8 cellular contexts compared by ENCODE assay signal in genomic region chr19:40599331-40600085, GRCh38. TPM values are rescaled to one million over a fixed set of nuclear protein-coding genes. Genes with fewer than 3 reads are reported as not detected.
DNase-seq lines count a peak whose midpoint lies in the region; ATAC-seq and TF ChIP-seq lines count a peak whose summit lies in the region.

No MANE protein-coding gene starts in this region.

- H2BK120ac ChIP-seq in H9 (ENCODE audit: low read depth, low read length, poor library complexity, severe bottlenecking), result no peak overlapping the region

- H3K4me3 Mint-ChIP-seq in H9 (peak overlapping the region in 1 of 2 experiments; percentile 88; a peak in 3 of 5 replicates), endodermal cell (no peak overlapping the region)

- no peak overlapping the region for H3K56ac ChIP-seq in H9 (ENCODE audit: insufficient read length, low read depth, low read length)

- H3K79me1 ChIP-seq in H9 (ENCODE audit: insufficient read depth, low read depth, low read length, poor library complexity, severe bottlenecking), result no peaks in the 10 kb centered on the region

- POLR2A ChIA-PET in PC-3 (lab: Charles Lee; ENCODE audit: unreplicated experiment), result interaction anchor here (0.6 kb wide), 1 partner anchor 149 kb away, joined by 5 read pairs; no protein-coding TSS in a partner anchor

- H3K9me3 Mint-ChIP-seq in H9 (no peaks in the 10 kb centered on the region; a peak in 1 of 5 replicates), endodermal cell (peaks cover 3% of the 10 kb centered on the region)

- H3K4me2 ChIP-seq in H9 (ENCODE audit: insufficient read depth, insufficient read length, low read length) (peak overlapping the region; percentile 1), PC-3 (ENCODE audit: low read length) (peak overlapping the region; percentile 93; the same call in 1 of the 2 replicates), Karpas-422 (ENCODE audit: low read depth, low read length, poor library complexity, severe bottlenecking) (no peak overlapping the region)

- H4K20me1 ChIP-seq in H9 (ENCODE audit: control insufficient read depth, insufficient read depth, insufficient read length) (no peaks in the 10 kb centered on the region), PC-3 (ENCODE audit: low read length) (no peaks in the 10 kb centered on the region), Karpas-422 (ENCODE audit: insufficient read depth, low read depth, low read length) (peaks cover 4% of the 10 kb centered on the region; the same call in 1 of the 2 replicates)

- H3K27me3 ChIP-seq in H9 (ENCODE audit: insufficient read depth, low read length), result peaks cover 10% of the 10 kb centered on the region; the same call in 1 of the 2 replicates
- no peaks in the 10 kb centered on the region for H3K27me3 ChIP-seq in PC-3 (ENCODE audit: low read length)
- H3K27me3 ChIP-seq in endodermal cell (ENCODE audit: control insufficient read depth, insufficient read depth, low read length, poor library complexity, severe bottlenecking), result peaks cover 56% of the 10 kb centered on the region
- peaks cover 0 to 45% (median 11%) of the 10 kb centered on the region in 3 donors for H3K27me3 ChIP-seq in psoas muscle (ENCODE audit: insufficient read depth in 3 of 3, low read length in 2 of 3)
- no peaks in the 10 kb centered on the region for H3K27me3 ChIP-seq in Karpas-422 (ENCODE audit: low read length)

- H3K9me3 ChIP-seq in H9 (ENCODE audit: control insufficient read depth, low read depth, low read length), result no peaks in the 10 kb centered on the region
- H3K9me3 ChIP-seq in PC-3 (ENCODE audit: low read length), result no peaks in the 10 kb centered on the region
- H3K9me3 ChIP-seq in endodermal cell (ENCODE audit: control insufficient read depth, low read length), result no peaks in the 10 kb centered on the region
- no peaks in the 10 kb centered on the region for H3K9me3 ChIP-seq in psoas muscle
- H3K9me3 ChIP-seq in Karpas-422 (ENCODE audit: low read length), result no peaks in the 10 kb centered on the region

- no peak overlapping the region for H2BK12ac ChIP-seq in H9 (ENCODE audit: insufficient read length, low read depth, low read length)

- no peak overlapping the region for H2BK15ac ChIP-seq in H9 (ENCODE audit: low read depth, low read length)

- H3K27ac ChIP-seq in H9 (ENCODE audit: insufficient read length, low read depth, low read length) (no peak overlapping the region), PC-3 (ENCODE audit: low read length) (no peak overlapping the region), endodermal cell (ENCODE audit: low read depth, low read length) (no peak overlapping the region), psoas muscle (peak overlapping the region; percentile 5), Karpas-422 (ENCODE audit: low read length) (no peak overlapping the region)

- DNase-seq in H9 (peak; percentile 48), PC-3 (peak; percentile 7), endodermal cell (peak; percentile 57), psoas muscle (peak in 1 of 2 donors; percentile 60), Karpas-422 (no peak), cerebellar cortex (ENCODE audit: low spot score) (no peak), GM10266 (ENCODE audit: extremely low spot score) (no peak), NCI-H146 (lab: John Stamatoyannopoulos, UW) (no peak)

- CTCF ChIA-PET in PC-3 (lab: Charles Lee), result interaction anchor here (0.6 kb wide), 1 partner anchor 128 kb away, joined by 3 read pairs; no protein-coding TSS in a partner anchor

- no peak overlapping the region for H4K8ac ChIP-seq in H9 (replicated peaks; ENCODE audit: insufficient read length, low read depth, low read length)

- H3K4me1 ChIP-seq in H9 (ENCODE audit: insufficient read depth, low read length) (peaks cover 5% of the 10 kb centered on the region), PC-3 (ENCODE audit: insufficient read depth, low read length) (peaks cover 38% of the 10 kb centered on the region), endodermal cell (ENCODE audit: control insufficient read depth, insufficient read depth, low read length) (peaks cover 12% of the 10 kb centered on the region), psoas muscle (peaks cover 27% of the 10 kb centered on the region), Karpas-422 (ENCODE audit: low read length) (peaks cover 43% of the 10 kb centered on the region)

- H3K18ac ChIP-seq in H9 (ENCODE audit: insufficient read length, low read depth, low read length), result no peak overlapping the region

- H3F3A ChIP-seq in PC-3 (ENCODE audit: low read length, unreplicated experiment), result no peaks in the 10 kb centered on the region

- no TSS peak for BruUV-seq in PC-3 (replicated peaks; lab: Mats Ljungman, UMichigan)

- H2AK5ac ChIP-seq in H9 (ENCODE audit: insufficient read length, low read length), result no peak overlapping the region

- peaks cover 61% of the 10 kb centered on the region for H3K27me3 Mint-ChIP-seq in H9 (ENCODE audit: low read depth)
- H3K27me3 Mint-ChIP-seq in endodermal cell (ENCODE audit: insufficient read depth), result peaks cover 77% of the 10 kb centered on the region

- no peak overlapping the region for H3K14ac ChIP-seq in H9 (ENCODE audit: insufficient read depth, low read length)

- WGBS in H9 (ENCODE audit: extremely low coverage, insufficient read length, low lambda C conversion rate), result no CpG with 5 or more reads among the region's 12 CpGs
- 17 to 25% methylated on average over 7 to 11 of the region's 12 CpGs for WGBS in endodermal cell (ENCODE audit: insufficient coverage in 1 of 2, insufficient read length in 1 of 2), 2 experiments
- WGBS in psoas muscle, 3 donors, result 5 to 8% (median 7%) methylated on average over 12 of the region's 12 CpGs

- no peak overlapping the region for H4K91ac ChIP-seq in H9 (ENCODE audit: insufficient read length, low read depth, low read length)

- no peak overlapping the region for H2AFZ ChIP-seq in H9 (ENCODE audit: low read length)
- no peak overlapping the region for H2AFZ ChIP-seq in PC-3 (ENCODE audit: low read length)
- no peak overlapping the region for H2AFZ ChIP-seq in Karpas-422 (ENCODE audit: low read length)

- H3K36me3 ChIP-seq in PC-3 (ENCODE audit: low read depth, low read length) (peaks cover 2% of the 10 kb centered on the region; the same call in 1 of the 2 replicates), endodermal cell (ENCODE audit: control insufficient read depth, insufficient read depth, low read length) (no peaks in the 10 kb centered on the region), psoas muscle (ENCODE audit: insufficient read depth in 1 of 2, low read depth in 1 of 2) (no peaks in the 10 kb centered on the region), Karpas-422 (ENCODE audit: insufficient read depth, low read length) (no peaks in the 10 kb centered on the region)

- H3K23me2 ChIP-seq in H9 (ENCODE audit: insufficient read length, low read depth, low read length, poor library complexity, severe bottlenecking), result peaks cover 15% of the 10 kb centered on the region

- intact Hi-C loops in PC-3 (cut with micrococcal nuclease), result loop anchor here (2.0 kb wide), 1 partner anchor 135 kb away; the partner anchor contains the start of gene BLVRB
- intact Hi-C loops in psoas muscle (cut with DNase I), result loop anchor here (2.0 to 10.0 kb wide), 7 partner anchors 47 to 295 kb away; partner anchors contain the start of genes BLVRB (in 1 of the 2) and SPTBN4 (in 1 of the 2)

- H3K27ac Mint-ChIP-seq in H9, result no peak overlapping the region
- H3K27ac Mint-ChIP-seq in endodermal cell, result no peak overlapping the region

- H3K4me1 Mint-ChIP-seq in H9 (peaks cover 35 to 56% of the 10 kb centered on the region in 2 experiments), endodermal cell (peaks cover 17% of the 10 kb centered on the region)

- H3K4ac ChIP-seq in H9 (ENCODE audit: low read depth, low read length), result no peak overlapping the region

- no peak overlapping the region for H2BK5ac ChIP-seq in H9 (ENCODE audit: insufficient read length, low read length)

- H3K36me3 Mint-ChIP-seq in H9 (ENCODE audit: insufficient read depth in 1 of 3, low read depth in 3 of 3) (peaks cover 0 to 3% (median 0%) of the 10 kb centered on the region in 3 experiments; a peak in 2 of 7 replicates), endodermal cell (ENCODE audit: low read depth) (no peaks in the 10 kb centered on the region)

- H4K5ac ChIP-seq in H9 (ENCODE audit: insufficient read length, low read depth, low read length), result no peak overlapping the region

- no peak overlapping the region for H3K23ac ChIP-seq in H9 (ENCODE audit: insufficient read length, low read depth, low read length)

- TF ChIP-seq CTCF in H9 (conservative IDR thresholded peaks at IDR 0.05) (no peak), PC-3 (conservative IDR thresholded peaks at IDR 0.05; ENCODE audit: low read depth, low read length) (no peak), endodermal cell (conservative IDR thresholded peaks at IDR 0.05) (no peak), psoas muscle (IDR thresholded peaks at IDR 0.05) (no peak), GM10266 (IDR thresholded peaks at IDR 0.05; ENCODE audit: control insufficient read depth, insufficient read depth, low read depth, missing control alignments) (no peak)

- no peak for ATAC-seq in PC-3
- no peak for ATAC-seq in psoas muscle

- H3K4me3 ChIP-seq in PC-3 (ENCODE audit: low read length), result peak overlapping the region; percentile 31; the same call in 1 of the 2 replicates
- H3K4me3 ChIP-seq in endodermal cell (ENCODE audit: low read length), result no peak overlapping the region
- peak overlapping the region; percentile 36 for H3K4me3 ChIP-seq in psoas muscle
- no peak overlapping the region for H3K4me3 ChIP-seq in Karpas-422 (ENCODE audit: low read length)

- no peak overlapping the region for H3K9ac ChIP-seq in H9 (ENCODE audit: extremely low read depth, insufficient read length, low read length)
- H3K9ac ChIP-seq in PC-3 (ENCODE audit: low read length), result no peak overlapping the region
- H3K9ac ChIP-seq in endodermal cell (ENCODE audit: extremely low read depth, low read length, poor library complexity, severe bottlenecking), result no peak overlapping the region
- no peak overlapping the region for H3K9ac ChIP-seq in Karpas-422 (ENCODE audit: low read length)

- H3K9me2 ChIP-seq in PC-3 (replicated peaks; ENCODE audit: low read length) (no peaks in the 10 kb centered on the region), Karpas-422 (replicated peaks; ENCODE audit: insufficient read depth, low read length) (no peaks in the 10 kb centered on the region)

- no peak overlapping the region for H3T11ph ChIP-seq in H9 (ENCODE audit: low read length)

- H2BK20ac ChIP-seq in H9 (ENCODE audit: low read depth, low read length, poor library complexity, severe bottlenecking), result no peak overlapping the region

- H3K79me2 ChIP-seq in H9 (ENCODE audit: insufficient read depth, low read length), result no peaks in the 10 kb centered on the region
- H3K79me2 ChIP-seq in PC-3 (ENCODE audit: low read length), result no peaks in the 10 kb centered on the region
- no peaks in the 10 kb centered on the region for H3K79me2 ChIP-seq in Karpas-422 (ENCODE audit: low read length)

RNA-seq across cellular contexts. Expression of gene LTBP4, which starts 1.7 kb away (rescaled TPM):
- total RNA-seq in H9 (2021) (115 and 129 TPM in 2 replicates), PC-3 (2014; rRNA removed) (8.9 and 16.7 TPM in 2 replicates), endodermal cell (100 to 1,000 TPM; 104 to 133 TPM), psoas muscle (10 to 100 TPM; 24.1 to 55.8 (median 44.0) TPM)
- polyA plus RNA-seq in endodermal cell (2013, experiment 1 of 2), result 219 TPM
- polyA plus RNA-seq in endodermal cell (2013, experiment 2 of 2), result 194 TPM
- polyA plus RNA-seq in psoas muscle, result 10 to 100 TPM; 16.0 to 23.8 (median 20.6) TPM
- 9.6 and 25.9 TPM in 2 replicates for total RNA-seq in Karpas-422 (2014; rRNA removed; shearing (Covaris generic); ENCODE audit: low replicate concordance)

RNA-seq across cellular contexts. Expression of gene SHKBP1, which starts 22.8 kb away (rescaled TPM):
- 90.9 and 92.9 TPM in 2 replicates for total RNA-seq in H9 (2021)
- 43.0 and 63.2 TPM in 2 replicates for total RNA-seq in PC-3 (2014; rRNA removed)
- total RNA-seq in endodermal cell, result 100 to 1,000 TPM; 110 TPM
- polyA plus RNA-seq in endodermal cell (2013, experiment 1 of 2), result 90.9 TPM
- 81.4 TPM for polyA plus RNA-seq in endodermal cell (2013, experiment 2 of 2)
- 10 to 100 TPM; 12.4 to 17.4 (median 16.1) TPM for total RNA-seq in psoas muscle
- 10 to 100 TPM; 14.0 to 21.7 (median 20.3) TPM for polyA plus RNA-seq in psoas muscle
- 49.7 and 98.2 TPM in 2 replicates for total RNA-seq in Karpas-422 (2014; rRNA removed; shearing (Covaris generic); ENCODE audit: low replicate concordance)

Comparison
In these comparisons a context has a peak if more than half of its experiments do, and no peak if none do; other contexts are left out.
1. DNase-seq: peak in H9 (single experiment), PC-3 (single experiment) and endodermal cell (single experiment); none in Karpas-422 (single experiment), cerebellar cortex (single experiment), GM10266 (single experiment) and NCI-H146 (single experiment).
2. H3K4me3 ChIP-seq: peak in PC-3 (single experiment) and psoas muscle (single experiment); none in endodermal cell (single experiment) and Karpas-422 (single experiment).